Comparison of ENCODE assay signal across 10 cellular contexts in genomic region chr17:39151680-39152058, GRCh38. TPM values are rescaled to one million over a fixed set of nuclear protein-coding genes. Genes with fewer than 3 reads are reported as not detected.
A peak's percentile ranks its signal among the peaks of the same experiment; 100 is the strongest.
DNase-seq lines count a peak whose midpoint lies in the region; ATAC-seq and TF ChIP-seq lines count a peak whose summit lies in the region.
"Had no signal": no experiment of that assay in that cellular context is flagged by ENCODE, and none has a peak within 500 bp of the region (broad histone marks: within the 10 kb centered on the region; RNA-seq: fewer than 3 reads in every experiment).

No MANE protein-coding gene starts in this region.

- DNase-seq in HCT116 (ENCODE audit: low read depth, low spot score) (no peak), right cardiac atrium (peak; percentile 34 to 67 (median 66)), skeletal muscle cell (ENCODE audit: low read depth) (no peak), occipital lobe (lab: John Stamatoyannopoulos, UW) (no peak), foreskin melanocyte (no peak)
- peak; percentile 18 for DNase-seq in activated CD4-positive, alpha-beta memory T cell treated with anti-CD3 and anti-CD28 coated beads for 36 hours
- DNase-seq: erythroblast had no signal

- peak overlapping the region; percentile 94 for H3K4me3 Mint-ChIP-seq in activated CD4-positive, alpha-beta memory T cell treated with anti-CD3 and anti-CD28 coated beads for 36 hours

- intact Hi-C loops in HCT116 (cut with micrococcal nuclease) (loop anchor here (2.0 to 10.0 kb wide), 2 partner anchors 283 to 417 kb away; partner anchors contain the start of gene CISD3), right cardiac atrium (cut with DNase I) (loop anchor here (1.0 to 5.0 kb wide), 5 partner anchors 69 to 169 kb away; no protein-coding TSS in a partner anchor)
- intact Hi-C loops in activated CD4-positive, alpha-beta memory T cell treated with anti-CD3 and anti-CD28 coated beads for 36 hours (cut with micrococcal nuclease) = loop anchor here (5.0 kb wide), 5 partner anchors 46 to 449 kb away; partner anchors contain the start of genes CACNB1, FBXO47 and RPL23

- no peaks in the 10 kb centered on the region for H3K9me2 ChIP-seq in HCT116 (ENCODE audit: insufficient read depth)

- H3K9me3 Mint-ChIP-seq in activated CD4-positive, alpha-beta memory T cell treated with anti-CD3 and anti-CD28 coated beads for 36 hours = no peaks in the 10 kb centered on the region

- H3K9me3 ChIP-seq in HCT116 (ENCODE audit: control insufficient read depth in 1 of 2, insufficient read depth in 1 of 2, low read depth in 1 of 2, low read length in 2 of 2) = no peaks in the 10 kb centered on the region
- no peaks in the 10 kb centered on the region for H3K9me3 ChIP-seq in right cardiac atrium (ENCODE audit: control insufficient read depth, low read length)

- H3K27ac ChIP-seq in HCT116 (ENCODE audit: low read depth, low read length) (no peak overlapping the region; the same call in 1 of the 2 replicates), right cardiac atrium (ENCODE audit: low read length) (no peak overlapping the region)

- H3K27me3 ChIP-seq in HCT116 (ENCODE audit: insufficient read depth, low read length) (no peaks in the 10 kb centered on the region), right cardiac atrium (ENCODE audit: control insufficient read depth, insufficient read depth) (no peaks in the 10 kb centered on the region)

- CTCF ChIA-PET in HCT116 (lab: Charles Lee) = interaction anchor here (3.7 kb wide), 1 partner anchor 169 kb away, joined by 135 read pairs; no protein-coding TSS in a partner anchor
- CTCF ChIA-PET in activated CD4-positive, alpha-beta memory T cell treated with anti-CD3 and anti-CD28 coated beads for 36 hours (lab: Charles Lee) = interaction anchor here (1.0 to 9.4 kb wide), 8 partner anchors 14 to 230 kb away, joined by 3 to 227 read pairs (median 16); partner anchors contain the start of gene ARL5C

- no peak overlapping the region for H2AFZ ChIP-seq in HCT116 (ENCODE audit: low read depth, low read length, poor library complexity, severe bottlenecking)

- POLR2A ChIA-PET in HCT116 (lab: Charles Lee) = no interaction called here
- POLR2A ChIA-PET in activated CD4-positive, alpha-beta memory T cell treated with anti-CD3 and anti-CD28 coated beads for 36 hours (lab: Charles Lee) = interaction anchor here (0.7 kb wide), 1 partner anchor 169 kb away, joined by 3 read pairs; no protein-coding TSS in a partner anchor

- H3K4me3 ChIP-seq in HCT116 (replicated peaks in 1 of 2; ENCODE audit: low read depth in 1 of 2, low read length in 2 of 2) (no peak overlapping the region), right cardiac atrium (ENCODE audit: low read length) (peak overlapping the region; percentile 54), skeletal muscle cell (ENCODE audit: low read depth, low read length) (peak overlapping the region; percentile 29)

- H3K79me2 ChIP-seq in HCT116 (ENCODE audit: insufficient read depth, low read length) = no peaks in the 10 kb centered on the region

- no peak for TF ChIP-seq RAD21 in HCT116 (IDR thresholded peaks at IDR 0.05; ENCODE audit: low read depth)

- no TSS peak for BruUV-seq in HCT116 (replicated peaks; lab: Mats Ljungman, UMichigan)

- WGBS in right cardiac atrium = 4% methylated on average over 26 of the region's 26 CpGs

- H3K4me1 ChIP-seq in HCT116 (ENCODE audit: control insufficient read depth in 1 of 2, insufficient read depth in 2 of 2, low read length in 2 of 2) (peaks cover 11 to 23% of the 10 kb centered on the region in 2 experiments), right cardiac atrium (ENCODE audit: control insufficient read depth, insufficient read depth, low read length) (peaks cover 5% of the 10 kb centered on the region)

- H3K9ac ChIP-seq in HCT116 (ENCODE audit: low read length) = no peak overlapping the region

- no peaks in the 10 kb centered on the region for H4K20me1 ChIP-seq in HCT116 (ENCODE audit: insufficient read depth)

- peaks cover 8% of the 10 kb centered on the region for H3K27me3 Mint-ChIP-seq in activated CD4-positive, alpha-beta memory T cell treated with anti-CD3 and anti-CD28 coated beads for 36 hours

- no peak for TF ChIP-seq POLR2A in HCT116 (IDR thresholded peaks at IDR 0.05; ENCODE audit: borderline replicate concordance, extremely low read depth, insufficient read depth, insufficient read length)

- RAD21 ChIA-PET in HCT116 (lab: Charles Lee; ENCODE audit: low non-redundant PET in 1 of 2, low total read pairs in 2 of 2, uncharacterized antibody in 2 of 2, unreplicated experiment in 2 of 2) = interaction anchor here (0.7 to 2.8 kb wide), 2 partner anchors 168 to 169 kb away, joined by 4 to 25 read pairs; no protein-coding TSS in a partner anchor

- peaks cover 30% of the 10 kb centered on the region for H3K4me1 Mint-ChIP-seq in activated CD4-positive, alpha-beta memory T cell treated with anti-CD3 and anti-CD28 coated beads for 36 hours (ENCODE audit: low read depth)

- no peaks in the 10 kb centered on the region for H3K36me3 ChIP-seq in HCT116 (ENCODE audit: control insufficient read depth in 1 of 2, insufficient read depth in 2 of 2, low read length in 2 of 2)

- no peak for TF ChIP-seq CTCF in HCT116 (IDR thresholded peaks at IDR 0.05 in 2 of 3, conservative IDR thresholded peaks at IDR 0.05 in 1 of 3; ENCODE audit: borderline replicate concordance in 1 of 3, insufficient read depth in 1 of 3, low read depth in 2 of 3, low read length in 2 of 3)

- ATAC-seq in HCT116 = no peak
- ATAC-seq in right cardiac atrium = no peak
- no peak for ATAC-seq in HG02571 (IDR thresholded peaks at IDR 0.05; ENCODE audit: unreplicated experiment)
- no peak for ATAC-seq in HG02588 (IDR thresholded peaks at IDR 0.05; ENCODE audit: unreplicated experiment)

- H3K36me3 Mint-ChIP-seq in activated CD4-positive, alpha-beta memory T cell treated with anti-CD3 and anti-CD28 coated beads for 36 hours = peaks cover 10% of the 10 kb centered on the region

- H3K4me2 ChIP-seq in HCT116 (ENCODE audit: low read length) = 0 out of 2 replicates have a peak overlapping the region, but pooled peaks have one; percentile 94

- H3K27ac Mint-ChIP-seq in activated CD4-positive, alpha-beta memory T cell treated with anti-CD3 and anti-CD28 coated beads for 36 hours = no peak overlapping the region

TF ChIP-seq in HCT116, 20 proteins besides CTCF, POLR2A, EP300 and RAD21:
- TF ChIP-seq ZBTB33 (IDR thresholded peaks at IDR 0.05; ENCODE audit: extremely low read depth, insufficient replicate concordance, low read length) = no peak
- no peak for TF ChIP-seq POLR2AphosphoS5 (IDR thresholded peaks at IDR 0.05; ENCODE audit: low read depth, low read length)
- TF ChIP-seq SP1 (IDR thresholded peaks at IDR 0.05; ENCODE audit: low read depth) = no peak
- TF ChIP-seq JUND (IDR thresholded peaks at IDR 0.05) = no peak
- TF ChIP-seq SRF (IDR thresholded peaks at IDR 0.05; ENCODE audit: low read depth) = no peak
- TF ChIP-seq ZFX (IDR thresholded peaks at IDR 0.05) = no peak
- TF ChIP-seq TCF7L2 (IDR thresholded peaks at IDR 0.05; ENCODE audit: borderline replicate concordance, extremely low read depth, insufficient read depth, insufficient read length) = no peak
- no peak for TF ChIP-seq FOSL1 (IDR thresholded peaks at IDR 0.05; ENCODE audit: low read depth)
- no peak for TF ChIP-seq ZNF274 (IDR thresholded peaks at IDR 0.05; ENCODE audit: low read depth, low read length)
- TF ChIP-seq EZH2phosphoT487 (IDR thresholded peaks at IDR 0.05; ENCODE audit: borderline replicate concordance) = no peak
- TF ChIP-seq EGR1 (IDR thresholded peaks at IDR 0.05; ENCODE audit: low read depth) = no peak
- no peak for TF ChIP-seq ELF1 (IDR thresholded peaks at IDR 0.05; ENCODE audit: borderline replicate concordance, low read depth)
- no peak for TF ChIP-seq SIN3A (IDR thresholded peaks at IDR 0.05; ENCODE audit: low read depth)

RNA-seq across cellular contexts. Expression of gene PLXDC1, which starts 0.2 kb away (rescaled TPM):
- total RNA-seq in HCT116 (2021; ENCODE audit: unreplicated experiment) = 1.8 TPM
- 2.7 TPM in 2 replicates for polyA plus RNA-seq in HCT116 (2012)
- 1 to 10 TPM; 1.2 to 2.2 TPM for total RNA-seq in activated CD4-positive, alpha-beta memory T cell treated with anti-CD3 and anti-CD28 coated beads for 36 hours
- 10 to 100 TPM in 1 of 4 donors, 1 to 10 TPM in 3; 4.4 to 14.6 (median 5.8) TPM for total RNA-seq in right cardiac atrium
- polyA plus RNA-seq in right cardiac atrium = 13.0 TPM
- 9.4 TPM for total RNA-seq in occipital lobe

RNA-seq across cellular contexts. Expression of gene ARL5C, which starts 14.3 kb away (rescaled TPM):
- total RNA-seq in HCT116 (2021; ENCODE audit: unreplicated experiment) (not detected), right cardiac atrium (not detected), occipital lobe (not detected)
- not detected in 2 replicates for polyA plus RNA-seq in HCT116 (2012)
- total RNA-seq in activated CD4-positive, alpha-beta memory T cell treated with anti-CD3 and anti-CD28 coated beads for 36 hours = not detected
- not detected for polyA plus RNA-seq in right cardiac atrium
- total RNA-seq: HT1080 had no signal

RNA-seq across cellular contexts. Expression of gene CACNB1, which starts 45.8 kb away (rescaled TPM):
- total RNA-seq in HCT116 (2021; ENCODE audit: unreplicated experiment) (13.0 TPM), right cardiac atrium (10 to 100 TPM in 1 of 4 donors, 1 to 10 TPM in 3; 5.8 to 10.8 (median 8.0) TPM), occipital lobe (20.6 TPM)
- 5.4 and 6.5 TPM in 2 replicates for polyA plus RNA-seq in HCT116 (2012)
- 10 to 100 TPM; 13.6 to 14.1 TPM for total RNA-seq in activated CD4-positive, alpha-beta memory T cell treated with anti-CD3 and anti-CD28 coated beads for 36 hours
- 6.4 TPM for polyA plus RNA-seq in right cardiac atrium

RNA-seq across cellular contexts. Expression of gene RPL19, which starts 48.4 kb away (rescaled TPM):
- total RNA-seq in HCT116 (2021; ENCODE audit: unreplicated experiment) (2,276 TPM), right cardiac atrium (1,000 to 10,000 TPM; 1,060 to 1,177 (median 1,099) TPM), occipital lobe (958 TPM)
- polyA plus RNA-seq in HCT116 (2012) = 3,114 and 3,168 TPM in 2 replicates
- total RNA-seq in activated CD4-positive, alpha-beta memory T cell treated with anti-CD3 and anti-CD28 coated beads for 36 hours = 1,000 to 10,000 TPM; 2,624 to 2,689 TPM
- polyA plus RNA-seq in right cardiac atrium = 1,781 TPM

Comparison
In these comparisons a context has a peak if more than half of its experiments do, and no peak if none do; other contexts are left out.
1. DNase-seq: peak in activated CD4-positive, alpha-beta memory T cell treated with anti-CD3 and anti-CD28 coated beads for 36 hours (single experiment) and right cardiac atrium (3 of 3); none in HCT116 (single experiment), skeletal muscle cell (single experiment), occipital lobe (single experiment) and foreskin melanocyte (single experiment).
2. H3K4me3 ChIP-seq: peak in right cardiac atrium (single experiment) and skeletal muscle cell (single experiment); none in HCT116 (0 of 2).